Comparison of ENCODE assay signal across 8 cellular contexts in the genomic region with DNA sequence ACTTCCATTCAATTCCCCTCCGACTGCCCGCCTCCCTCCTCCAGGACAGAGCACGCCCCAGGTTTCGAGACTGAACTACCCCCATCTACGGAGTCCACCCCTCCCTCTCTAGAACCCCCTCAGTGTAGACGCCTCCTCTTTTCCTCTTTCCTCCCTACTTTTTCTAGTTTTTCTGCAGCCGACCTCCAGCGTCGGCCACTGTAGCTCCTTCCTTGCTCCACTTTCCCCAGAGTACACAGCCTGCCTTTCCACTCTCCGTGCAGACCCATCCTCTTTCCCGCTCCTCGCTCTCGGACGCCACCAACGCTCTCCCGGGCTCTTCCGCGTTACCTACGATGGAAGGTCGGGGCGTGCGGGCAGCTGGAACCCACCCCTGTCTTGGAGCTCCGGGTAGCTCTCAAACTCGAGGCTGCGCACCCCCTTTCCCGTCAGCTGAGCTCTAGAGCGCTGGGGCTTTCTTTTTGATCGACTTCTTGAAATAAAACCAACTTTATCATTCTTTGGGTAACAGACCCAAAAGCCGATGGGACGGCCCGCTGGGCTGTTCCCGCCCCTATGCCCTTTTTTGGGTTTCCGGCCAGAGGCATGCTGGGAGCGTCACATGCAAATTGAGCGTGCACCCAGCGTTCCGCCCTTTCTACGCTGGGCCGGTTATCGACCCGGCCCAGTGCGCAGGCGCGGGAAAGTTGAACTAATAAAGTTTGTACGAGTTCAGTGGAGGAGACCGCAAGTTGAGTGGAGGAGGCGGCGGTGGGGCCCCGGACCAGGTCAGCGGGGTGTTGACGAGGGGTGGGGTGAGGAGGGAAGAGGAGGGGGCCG. TPM values are rescaled to one million over a fixed set of nuclear protein-coding genes. Genes with fewer than 3 reads are reported as not detected.
DNase-seq lines count a peak whose midpoint lies in the region; ATAC-seq and TF ChIP-seq lines count a peak whose summit lies in the region.

A gene with protein sequence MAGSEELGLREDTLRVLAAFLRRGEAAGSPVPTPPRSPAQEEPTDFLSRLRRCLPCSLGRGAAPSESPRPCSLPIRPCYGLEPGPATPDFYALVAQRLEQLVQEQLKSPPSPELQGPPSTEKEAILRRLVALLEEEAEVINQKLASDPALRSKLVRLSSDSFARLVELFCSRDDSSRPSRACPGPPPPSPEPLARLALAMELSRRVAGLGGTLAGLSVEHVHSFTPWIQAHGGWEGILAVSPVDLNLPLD (plus strand): TSS at position 633 of the 819 bp plus-strand sequence. CDS start 760 bp downstream, outside the sequence.
A gene with protein sequence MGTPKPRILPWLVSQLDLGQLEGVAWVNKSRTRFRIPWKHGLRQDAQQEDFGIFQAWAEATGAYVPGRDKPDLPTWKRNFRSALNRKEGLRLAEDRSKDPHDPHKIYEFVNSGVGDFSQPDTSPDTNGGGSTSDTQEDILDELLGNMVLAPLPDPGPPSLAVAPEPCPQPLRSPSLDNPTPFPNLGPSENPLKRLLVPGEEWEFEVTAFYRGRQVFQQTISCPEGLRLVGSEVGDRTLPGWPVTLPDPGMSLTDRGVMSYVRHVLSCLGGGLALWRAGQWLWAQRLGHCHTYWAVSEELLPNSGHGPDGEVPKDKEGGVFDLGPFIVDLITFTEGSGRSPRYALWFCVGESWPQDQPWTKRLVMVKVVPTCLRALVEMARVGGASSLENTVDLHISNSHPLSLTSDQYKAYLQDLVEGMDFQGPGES (minus strand): TSS at position 557 of the 819 bp plus-strand sequence. CDS start 1,019 bp downstream, outside the sequence.

- H3K27me3 ChIP-seq in Peyer's patch (no peaks in the 10 kb centered on the region), mucosa of stomach (ENCODE audit: control insufficient read depth, insufficient read depth, low read length) (no peaks in the 10 kb centered on the region)

- peak within 1 kb of the TSS; percentile 80 to 97 (median 92) for H3K27ac ChIP-seq in Peyer's patch

- DNase-seq in DMS153 treated with DMSO at 0.1 percent for 48 hours (lab: John Stamatoyannopoulos, UW; ENCODE audit: unreplicated experiment) (peak; percentile 87), Peyer's patch (peak; percentile 97 to 99 (median 97)), erythroblast (lab: John Stamatoyannopoulos, UW) (peak; percentile 98 to 99)
- peak; percentile 94 for DNase-seq in Jurkat, Clone E6-1 (ENCODE audit: low read depth, low spot score)
- peak; percentile 100 for DNase-seq in activated T-cell treated with anti-CD3 and anti-CD28 coated beads, Interleukin-2, amount 50 U/mL, for 4 hours
- peak; percentile 99 for DNase-seq in stimulated activated CD8-positive, alpha-beta memory T cell treated with anti-CD3 and anti-CD28 coated beads, Interleukin-4, amount 100 ng/mL, for 48 hours

- H3K9ac ChIP-seq in mucosa of stomach (ENCODE audit: low read length): peak within 1 kb of the TSS; percentile 61

- peak in 2 of 6 experiments; percentile 4 to 7 for TF ChIP-seq CTCF in Peyer's patch (IDR thresholded peaks at IDR 0.05)

- H3K9me3 ChIP-seq in Peyer's patch (no peaks in the 10 kb centered on the region), mucosa of stomach (ENCODE audit: control insufficient read depth, low read length) (no peaks in the 10 kb centered on the region)

- H3K4me3 ChIP-seq in Jurkat, Clone E6-1 (ENCODE audit: low read length): peak within 1 kb of the TSS; percentile 96
- H3K4me3 ChIP-seq in Peyer's patch: peak within 1 kb of the TSS; percentile 64 to 98 (median 84)
- H3K4me3 ChIP-seq in mucosa of stomach (ENCODE audit: low read length): peak within 1 kb of the TSS; percentile 89

- peaks cover 37% of the 10 kb centered on the region for H3K4me1 Mint-ChIP-seq in activated T-cell treated with anti-CD3 and anti-CD28 coated beads, Interleukin-2, amount 50 U/mL, for 4 hours (ENCODE audit: low read depth)

- H3K4me3 Mint-ChIP-seq in activated T-cell treated with anti-CD3 and anti-CD28 coated beads, Interleukin-2, amount 50 U/mL, for 4 hours: peak within 1 kb of the TSS; percentile 95

- H3K36me3 ChIP-seq in Peyer's patch: peaks cover 0 to 26% (median 0%) of the 10 kb centered on the region in 3 donors
- H3K36me3 ChIP-seq in mucosa of stomach (ENCODE audit: control insufficient read depth, insufficient read depth, low read length): peaks cover 4% of the 10 kb centered on the region

- peaks cover 4% of the 10 kb centered on the region for H3K36me3 Mint-ChIP-seq in activated T-cell treated with anti-CD3 and anti-CD28 coated beads, Interleukin-2, amount 50 U/mL, for 4 hours (ENCODE audit: insufficient read depth)

- no peaks in the 10 kb centered on the region for H3K9me3 Mint-ChIP-seq in activated T-cell treated with anti-CD3 and anti-CD28 coated beads, Interleukin-2, amount 50 U/mL, for 4 hours

- H3K27me3 Mint-ChIP-seq in activated T-cell treated with anti-CD3 and anti-CD28 coated beads, Interleukin-2, amount 50 U/mL, for 4 hours (ENCODE audit: low read depth): no peaks in the 10 kb centered on the region

- peak; percentile 81 for ATAC-seq in GM21619 (IDR thresholded peaks at IDR 0.05; ENCODE audit: unreplicated experiment)
- peak; percentile 88 to 90 for ATAC-seq in activated T-cell treated with anti-CD3 and anti-CD28 coated beads, Interleukin-2, amount 50 U/mL, for 4 hours

- TF ChIP-seq POLR2A in Peyer's patch (IDR thresholded peaks at IDR 0.05) (peak; percentile 61 to 69), erythroblast (IDR thresholded peaks at IDR 0.05; ENCODE audit: low read length) (peak; percentile 80)

- H3K4me1 ChIP-seq in Peyer's patch (peaks cover 0 to 23% (median 16%) of the 10 kb centered on the region in 4 donors), mucosa of stomach (ENCODE audit: control insufficient read depth, insufficient read depth, low read length) (peaks cover 14% of the 10 kb centered on the region)

RNA-seq across cellular contexts. Expression of the first gene that starts in this region (rescaled TPM):
- polyA plus RNA-seq in Jurkat, Clone E6-1 (2012; ENCODE audit: insufficient read depth, insufficient read length): 98.5 TPM
- total RNA-seq in Peyer's patch: 10 to 100 TPM in 3 of 4 donors, 1 to 10 TPM in 1; 5.3 to 28.9 (median 12.2) TPM
- 10 to 100 TPM; 64.6 to 71.2 (median 71.1) TPM for total RNA-seq in activated T-cell treated with anti-CD3 and anti-CD28 coated beads, Interleukin-2, amount 50 U/mL, for 4 hours

RNA-seq across cellular contexts. Expression of the second gene that starts in this region (rescaled TPM):
- 97.7 TPM for polyA plus RNA-seq in Jurkat, Clone E6-1 (2012; ENCODE audit: insufficient read depth, insufficient read length)
- 100 to 1,000 TPM in 3 of 4 donors, 10 to 100 TPM in 1; 98.6 to 131 (median 120) TPM for total RNA-seq in Peyer's patch
- 100 to 1,000 TPM; 140 to 160 (median 148) TPM for total RNA-seq in activated T-cell treated with anti-CD3 and anti-CD28 coated beads, Interleukin-2, amount 50 U/mL, for 4 hours

Comparison
In these comparisons a context has a peak if more than half of its experiments do, and no peak if none do; other contexts are left out.
1. Peak in every context shown above with its lines: DNase-seq, ATAC-seq, H3K4me3 ChIP-seq and H3K27ac ChIP-seq.